ENCODE assay signal across 11 cellular contexts in the genomic region with DNA sequence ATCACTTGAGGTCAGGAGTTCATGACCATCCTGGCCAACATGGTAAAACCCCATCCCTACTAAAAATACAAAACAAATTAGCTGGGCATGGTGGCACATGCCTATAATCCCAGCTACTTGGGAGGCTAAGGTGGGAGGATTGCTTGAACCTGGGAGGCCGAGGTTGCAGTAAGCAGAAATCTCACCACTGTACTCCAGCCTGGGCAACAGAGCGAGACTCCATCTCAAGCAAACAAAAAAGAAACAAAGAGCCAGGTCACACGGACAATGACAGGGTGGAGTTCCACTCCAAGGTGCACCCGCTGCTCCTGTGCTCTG. TPM values are rescaled to one million over a fixed set of nuclear protein-coding genes. Genes with fewer than 3 reads are reported as not detected.
A peak's percentile ranks its signal among the peaks of the same experiment; 100 is the strongest.
DNase-seq lines count a peak whose midpoint lies in the region; ATAC-seq and TF ChIP-seq lines count a peak whose summit lies in the region.
"Not testable (repeated sequence)": the region's sequence is repeated elsewhere in the genome, so short reads cannot be mapped to it uniquely, and the experiment has no call there.
"Had no signal": no experiment of that assay in that cellular context is flagged by ENCODE, and none has a peak within 500 bp of the region (broad histone marks: within the 10 kb centered on the region; RNA-seq: fewer than 3 reads in every experiment).

No MANE protein-coding gene starts in this region.

- H3K9me3 ChIP-seq in CD4-positive, CD25-positive, alpha-beta regulatory T cell (ENCODE audit: control insufficient read depth in 2 of 2, low read length in 2 of 2); colonic mucosa; left ventricle myocardium inferior (replicated peaks); vagina: not testable (repeated sequence)

- not testable (repeated sequence) for H3K27me3 ChIP-seq in CD4-positive, CD25-positive, alpha-beta regulatory T cell (ENCODE audit: control insufficient read depth, insufficient read depth, low read length); colonic mucosa; vagina
- peaks cover 23% of the 10 kb centered on the region for H3K27me3 ChIP-seq in left ventricle myocardium inferior (ENCODE audit: low read depth)

- not testable (repeated sequence) for TF ChIP-seq CTCF in activated CD8-positive, alpha-beta T cell treated with anti-CD3 and anti-CD28 coated beads for 36 hours (IDR thresholded peaks at IDR 0.05); colonic mucosa (IDR thresholded peaks at IDR 0.05); left ventricle myocardium inferior (IDR thresholded peaks at IDR 0.05; ENCODE audit: borderline replicate concordance); osteocyte (IDR thresholded peaks at IDR 0.05); vagina (IDR thresholded peaks at IDR 0.05)

- not testable (repeated sequence) for DNase-seq in CD4-positive, CD25-positive, alpha-beta regulatory T cell; activated CD8-positive, alpha-beta T cell treated with anti-CD3 and anti-CD28 coated beads for 36 hours; left ventricle myocardium inferior; naive B cell
- DNase-seq in NCI-H146 (lab: John Stamatoyannopoulos, UW) = peak; percentile 32
- DNase-seq in colonic mucosa = peak; percentile 40
- peak; percentile 46 for DNase-seq in osteocyte (ENCODE audit: extremely low spot score, unreplicated experiment)
- peak in 1 of 2 donors; percentile 52 for DNase-seq in vagina (ENCODE audit: extremely low spot score in 2 of 2)

- peaks cover 7 to 41% (median 18%) of the 10 kb centered on the region in 4 donors for H3K4me1 Mint-ChIP-seq in CD4-positive, CD25-positive, alpha-beta regulatory T cell
- H3K4me1 Mint-ChIP-seq in activated CD8-positive, alpha-beta T cell treated with anti-CD3 and anti-CD28 coated beads for 36 hours (ENCODE audit: low read depth) = peaks cover 29% of the 10 kb centered on the region
- peaks cover 25 to 39% (median 33%) of the 10 kb centered on the region in 3 donors for H3K4me1 Mint-ChIP-seq in naive B cell
- not testable (repeated sequence) for H3K4me1 Mint-ChIP-seq in osteocyte (ENCODE audit: unreplicated experiment)

- CTCF ChIA-PET in activated CD8-positive, alpha-beta T cell treated with anti-CD3 and anti-CD28 coated beads for 36 hours (lab: Charles Lee) = not testable (repeated sequence)

- not testable (repeated sequence) for H3K36me3 ChIP-seq in CD4-positive, CD25-positive, alpha-beta regulatory T cell (ENCODE audit: control insufficient read depth, insufficient read depth, low read length); colonic mucosa; left ventricle myocardium inferior; vagina

- H3K27ac Mint-ChIP-seq in CD4-positive, CD25-positive, alpha-beta regulatory T cell = peak overlapping the region; percentile 31 to 74 (median 69)
- H3K27ac Mint-ChIP-seq in activated CD8-positive, alpha-beta T cell treated with anti-CD3 and anti-CD28 coated beads for 36 hours = peak overlapping the region; percentile 23
- peak overlapping the region in 5 of 6 donors; percentile 62 to 99 (median 74) for H3K27ac Mint-ChIP-seq in naive B cell
- H3K27ac Mint-ChIP-seq in osteocyte (ENCODE audit: unreplicated experiment) = not testable (repeated sequence)

- not testable (repeated sequence) for H3K36me3 Mint-ChIP-seq in CD4-positive, CD25-positive, alpha-beta regulatory T cell; activated CD8-positive, alpha-beta T cell treated with anti-CD3 and anti-CD28 coated beads for 36 hours (ENCODE audit: low read depth); naive B cell; osteocyte (ENCODE audit: unreplicated experiment)

- POLR2A ChIA-PET in activated CD8-positive, alpha-beta T cell treated with anti-CD3 and anti-CD28 coated beads for 36 hours (lab: Charles Lee) = not testable (repeated sequence)

- not testable (repeated sequence) for H3K4me3 ChIP-seq in CD4-positive, CD25-positive, alpha-beta regulatory T cell (ENCODE audit: low read depth, low read length); colonic mucosa; left ventricle myocardium inferior; vagina

- peak overlapping the region in 2 of 4 donors; percentile 24 to 57 for H3K4me3 Mint-ChIP-seq in CD4-positive, CD25-positive, alpha-beta regulatory T cell
- not testable (repeated sequence) for H3K4me3 Mint-ChIP-seq in activated CD8-positive, alpha-beta T cell treated with anti-CD3 and anti-CD28 coated beads for 36 hours; osteocyte (ENCODE audit: unreplicated experiment)
- H3K4me3 Mint-ChIP-seq in naive B cell = peak overlapping the region in 3 of 8 donors; percentile 15 to 74 (median 40)

- H3K9me3 Mint-ChIP-seq in CD4-positive, CD25-positive, alpha-beta regulatory T cell; activated CD8-positive, alpha-beta T cell treated with anti-CD3 and anti-CD28 coated beads for 36 hours; naive B cell; osteocyte (ENCODE audit: unreplicated experiment): not testable (repeated sequence)

- H3K27me3 Mint-ChIP-seq in CD4-positive, CD25-positive, alpha-beta regulatory T cell = peaks cover 33% of the 10 kb centered on the region
- H3K27me3 Mint-ChIP-seq in activated CD8-positive, alpha-beta T cell treated with anti-CD3 and anti-CD28 coated beads for 36 hours; naive B cell; osteocyte (ENCODE audit: unreplicated experiment): not testable (repeated sequence)

- H3K27ac ChIP-seq in CD4-positive, CD25-positive, alpha-beta regulatory T cell (ENCODE audit: insufficient read depth, low read length, poor library complexity, severe bottlenecking); colonic mucosa: not testable (repeated sequence)
- H3K27ac ChIP-seq in left ventricle myocardium inferior (replicated peaks) (peak overlapping the region; percentile 89), vagina (peak overlapping the region; percentile 80)

- H3K9ac ChIP-seq in colonic mucosa (ENCODE audit: low read depth in 2 of 2, low read length in 2 of 2) = not testable (repeated sequence)

- intact Hi-C loops in activated CD8-positive, alpha-beta T cell treated with anti-CD3 and anti-CD28 coated beads for 36 hours (cut with micrococcal nuclease); left ventricle myocardium inferior (cut with micrococcal nuclease); vagina (cut with DNase I): not testable (repeated sequence)
- intact Hi-C loops in colonic mucosa (cut with DNase I) = loop anchor here (5.0 kb wide), 1 partner anchor 77 kb away; no protein-coding TSS in a partner anchor

- peaks cover 37% of the 10 kb centered on the region for H3K4me1 ChIP-seq in CD4-positive, CD25-positive, alpha-beta regulatory T cell (ENCODE audit: control insufficient read depth, insufficient read depth, low read length, poor library complexity, severe bottlenecking)
- not testable (repeated sequence) for H3K4me1 ChIP-seq in colonic mucosa
- H3K4me1 ChIP-seq in left ventricle myocardium inferior (peaks cover 27% of the 10 kb centered on the region), vagina (peaks cover 41% of the 10 kb centered on the region)

- not testable (repeated sequence) for TF ChIP-seq POLR2A in vagina (IDR thresholded peaks at IDR 0.05)

- not testable (repeated sequence) for ATAC-seq in CD4-positive, CD25-positive, alpha-beta regulatory T cell (ENCODE audit: low read depth in 2 of 2); activated CD8-positive, alpha-beta T cell treated with anti-CD3 and anti-CD28 coated beads for 36 hours; naive B cell (ENCODE audit: low read depth in 2 of 2)

RNA-seq across cellular contexts. Expression of gene MX2, which starts 2.1 kb away (rescaled TPM):
- total RNA-seq in CD4-positive, CD25-positive, alpha-beta regulatory T cell = 119 TPM
- 10 to 100 TPM; 34.8 to 52.7 (median 44.0) TPM for polyA plus RNA-seq in CD4-positive, CD25-positive, alpha-beta regulatory T cell
- total RNA-seq in activated CD8-positive, alpha-beta T cell treated with anti-CD3 and anti-CD28 coated beads for 36 hours = 10 to 100 TPM in 1 of 2 experiments, 1 to 10 TPM in 1; 9.2 to 10.3 TPM
- total RNA-seq in colonic mucosa = 1 to 10 TPM; 2.0 to 2.5 TPM
- 5.4 TPM for total RNA-seq in left ventricle myocardium inferior
- polyA plus RNA-seq in naive B cell (ENCODE audit: low read depth in 6 of 6) = 10 to 100 TPM; 18.4 to 48.2 (median 40.3) TPM
- not detected in 2 replicates for total RNA-seq in osteocyte
- 13.5 TPM for total RNA-seq in vagina

RNA-seq across cellular contexts. Expression of gene FAM3B, which starts 43.1 kb away (rescaled TPM):
- total RNA-seq in CD4-positive, CD25-positive, alpha-beta regulatory T cell = not detected
- polyA plus RNA-seq in CD4-positive, CD25-positive, alpha-beta regulatory T cell = not detected
- not detected for total RNA-seq in activated CD8-positive, alpha-beta T cell treated with anti-CD3 and anti-CD28 coated beads for 36 hours
- total RNA-seq in colonic mucosa = under 1 TPM; 0.35 to 0.90 TPM
- not detected for total RNA-seq in left ventricle myocardium inferior
- polyA plus RNA-seq in naive B cell (ENCODE audit: low read depth in 6 of 6) = not detected
- total RNA-seq in osteocyte = not detected in 2 replicates
- total RNA-seq in vagina = 2.9 TPM
- total RNA-seq: H4, IMR-90, PC-3 had no signal
- polyA plus RNA-seq: IMR-90 had no signal
